ENCODE assay signal across 7 cellular contexts in genomic region chr10:51073461-51074237, GRCh38. TPM values are rescaled to one million over a fixed set of nuclear protein-coding genes. Genes with fewer than 3 reads are reported as not detected.
DNase-seq lines count a peak whose midpoint lies in the region; ATAC-seq and TF ChIP-seq lines count a peak whose summit lies in the region.

No MANE protein-coding gene starts in this region.

- H3K27ac Mint-ChIP-seq in T-cell (no peak overlapping the region), natural killer cell (no peak overlapping the region)

- H3K27me3 Mint-ChIP-seq in T-cell (peaks cover 35 to 40% of the 10 kb centered on the region in 2 donors), natural killer cell (ENCODE audit: low read depth in 2 of 2) (peaks cover 26 to 63% of the 10 kb centered on the region in 2 donors)

- H3K9me3 Mint-ChIP-seq in T-cell (no peaks in the 10 kb centered on the region), natural killer cell (no peaks in the 10 kb centered on the region)

- H3K4me1 Mint-ChIP-seq in T-cell, result peaks cover 15 to 19% (median 16%) of the 10 kb centered on the region in 3 donors
- H3K4me1 Mint-ChIP-seq in natural killer cell, result peaks cover 5 to 6% of the 10 kb centered on the region in 2 donors

- H3K4me3 ChIP-seq in foreskin fibroblast (ENCODE audit: low read depth in 1 of 2, low read length in 2 of 2), result peak overlapping the region; percentile 80 to 93

- H3K4me3 Mint-ChIP-seq in T-cell (peak overlapping the region in 2 of 3 donors; percentile 34 to 70), natural killer cell (peak overlapping the region; percentile 49)

- CTCF ChIA-PET in T-cell (lab: Charles Lee), result no interaction called here

- peak; percentile 36 for ATAC-seq in GM21786 (IDR thresholded peaks at IDR 0.05; ENCODE audit: unreplicated experiment)
- peak in 1 of 4 experiments; percentile 20 for ATAC-seq in T-cell (replicated peaks in 1 of 4)
- ATAC-seq in natural killer cell, result peak in 1 of 3 donors; percentile 20
- ATAC-seq in GM21576 (IDR thresholded peaks at IDR 0.05; ENCODE audit: unreplicated experiment), result no peak
- ATAC-seq in GM21447 (IDR thresholded peaks at IDR 0.05; ENCODE audit: unreplicated experiment), result no peak

- no peaks in the 10 kb centered on the region for H3K36me3 Mint-ChIP-seq in T-cell
- H3K36me3 Mint-ChIP-seq in natural killer cell, result no peaks in the 10 kb centered on the region

- no peak for TF ChIP-seq CTCF in foreskin fibroblast (IDR thresholded peaks at IDR 0.05; ENCODE audit: low read depth, low read length)
- no peak for TF ChIP-seq CTCF in natural killer cell (IDR thresholded peaks at IDR 0.05)

- intact Hi-C loops in natural killer cell (cut with micrococcal nuclease), result no loop called here

- POLR2A ChIA-PET in T-cell (lab: Charles Lee), result no interaction called here

- no peak for DNase-seq in T-cell
- DNase-seq in foreskin fibroblast, result peak; percentile 14 to 60
- no peak for DNase-seq in natural killer cell
- DNase-seq in cerebellum (ENCODE audit: low spot score), result no peak

RNA-seq across cellular contexts. Expression of gene PRKG1, which starts 0.6 kb away (rescaled TPM):
- total RNA-seq in T-cell (under 1 TPM in 4 of 5 donors, not detected in 1; 0.03 to 0.26 (median 0.19) TPM), natural killer cell (under 1 TPM; 0.23 to 0.41 (median 0.35) TPM), cerebellum (58.3 TPM)

Comparison
In these comparisons a context has a peak if more than half of its experiments do, and no peak if none do; other contexts are left out.
1. DNase-seq: peak in foreskin fibroblast (2 of 2); none in T-cell (0 of 34), natural killer cell (single experiment) and cerebellum (single experiment).
2. RNA of gene PRKG1, which starts 0.6 kb away (total RNA-seq): 58.3 TPM in cerebellum (single experiment); 0.23 to 0.41 TPM in natural killer cell and 0.03 to 0.26 TPM in T-cell; every median in the first group is over 10 times any median in the second.